In the genomic region with DNA sequence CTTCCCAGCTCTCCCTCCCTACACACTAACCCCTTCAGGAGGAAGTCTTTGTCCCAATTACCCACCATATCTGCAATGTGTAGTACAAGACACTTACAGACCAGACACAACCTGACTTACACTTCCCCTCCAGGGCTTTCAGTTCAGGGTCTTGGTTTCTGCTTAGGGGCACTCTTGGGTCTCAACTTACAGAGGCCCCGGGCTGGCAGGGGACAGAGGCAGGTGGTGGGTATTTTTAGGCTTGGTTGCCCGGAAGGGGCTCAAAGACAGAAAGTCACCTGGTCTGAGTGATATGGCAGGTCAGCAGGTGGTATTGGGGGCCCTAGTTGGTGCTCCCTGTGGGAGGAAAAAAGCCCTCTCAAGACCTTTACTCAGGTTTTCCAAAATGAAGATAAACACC, we compare ENCODE assay signal across 2 cellular contexts.
TF ChIP-seq lines count a peak whose summit lies in the region.

No MANE protein-coding gene starts in this region.

TF ChIP-seq in GM12891, 5 proteins besides CTCF, POLR2A, EP300 and RAD21:
- TF ChIP-seq POU2F2 (IDR thresholded peaks at IDR 0.05; ENCODE audit: low read depth, low read length) (no peak), SPI1 (IDR thresholded peaks at IDR 0.05; ENCODE audit: low read depth, low read length) (peak; percentile 34; the same call in 1 of the 2 replicates)

TF ChIP-seq in K562, 482 proteins besides CTCF, POLR2A, EP300 and RAD21:
- TF ChIP-seq, protein P1, sequence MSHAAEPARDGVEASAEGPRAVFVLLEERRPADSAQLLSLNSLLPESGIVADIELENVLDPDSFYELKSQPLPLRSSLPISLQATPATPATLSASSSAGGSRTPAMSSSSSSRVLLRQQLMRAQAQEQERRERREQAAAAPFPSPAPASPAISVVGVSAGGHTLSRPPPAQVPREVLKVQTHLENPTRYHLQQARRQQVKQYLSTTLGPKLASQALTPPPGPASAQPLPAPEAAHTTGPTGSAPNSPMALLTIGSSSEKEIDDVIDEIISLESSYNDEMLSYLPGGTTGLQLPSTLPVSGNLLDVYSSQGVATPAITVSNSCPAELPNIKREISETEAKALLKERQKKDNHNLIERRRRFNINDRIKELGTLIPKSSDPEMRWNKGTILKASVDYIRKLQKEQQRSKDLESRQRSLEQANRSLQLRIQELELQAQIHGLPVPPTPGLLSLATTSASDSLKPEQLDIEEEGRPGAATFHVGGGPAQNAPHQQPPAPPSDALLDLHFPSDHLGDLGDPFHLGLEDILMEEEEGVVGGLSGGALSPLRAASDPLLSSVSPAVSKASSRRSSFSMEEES (CRISPR knock-in tag; IDR thresholded peaks at IDR 0.05), result no peak
- TF ChIP-seq ZNF311 (CRISPR knock-in tag; IDR thresholded peaks at IDR 0.05) (no peak), BMI1 (IDR thresholded peaks at IDR 0.05; ENCODE audit: low read length) (no peak), SP2 (IDR thresholded peaks at IDR 0.05; ENCODE audit: extremely low read depth, low read depth, low read length, poor library complexity, severe bottlenecking) (no peak)
- TF ChIP-seq, protein P2, sequence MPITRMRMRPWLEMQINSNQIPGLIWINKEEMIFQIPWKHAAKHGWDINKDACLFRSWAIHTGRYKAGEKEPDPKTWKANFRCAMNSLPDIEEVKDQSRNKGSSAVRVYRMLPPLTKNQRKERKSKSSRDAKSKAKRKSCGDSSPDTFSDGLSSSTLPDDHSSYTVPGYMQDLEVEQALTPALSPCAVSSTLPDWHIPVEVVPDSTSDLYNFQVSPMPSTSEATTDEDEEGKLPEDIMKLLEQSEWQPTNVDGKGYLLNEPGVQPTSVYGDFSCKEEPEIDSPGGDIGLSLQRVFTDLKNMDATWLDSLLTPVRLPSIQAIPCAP (CRISPR knock-in tag; IDR thresholded peaks at IDR 0.05; ENCODE audit: borderline replicate concordance), result no peak
